4 cellular contexts compared by ENCODE assay signal in the genomic region with DNA sequence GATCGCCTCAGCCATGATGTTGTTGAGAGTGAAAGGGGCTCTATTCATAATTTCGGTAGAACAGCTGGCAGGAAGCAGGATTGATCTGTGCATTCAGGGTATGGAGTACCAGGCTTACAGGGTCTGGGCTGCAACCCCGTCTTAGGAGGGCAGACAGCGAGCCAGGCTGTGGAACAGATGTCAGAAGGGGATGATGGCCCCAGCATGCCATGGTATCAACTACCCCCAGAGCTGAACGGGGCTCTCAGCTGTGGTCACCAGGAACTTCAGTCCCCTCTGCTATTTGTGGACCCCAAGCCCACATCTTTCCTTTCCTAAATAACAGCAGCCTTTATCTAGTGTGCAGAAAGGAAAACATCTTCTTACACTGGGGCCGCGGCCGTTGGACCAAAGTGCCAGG.
"Had no signal": no experiment of that assay in that cellular context is flagged by ENCODE, and none has a peak within 500 bp of the region (broad histone marks: within the 10 kb centered on the region; RNA-seq: fewer than 3 reads in every experiment).

No MANE protein-coding gene starts in this region.

- DNase-seq: IMR-90, KBM-7 had no signal

- H3K4me3 ChIP-seq: K562 had no signal

- H3K27ac ChIP-seq: HL-60 had no signal
